Comparison of ENCODE assay signal across 8 cellular contexts in the genomic region with DNA sequence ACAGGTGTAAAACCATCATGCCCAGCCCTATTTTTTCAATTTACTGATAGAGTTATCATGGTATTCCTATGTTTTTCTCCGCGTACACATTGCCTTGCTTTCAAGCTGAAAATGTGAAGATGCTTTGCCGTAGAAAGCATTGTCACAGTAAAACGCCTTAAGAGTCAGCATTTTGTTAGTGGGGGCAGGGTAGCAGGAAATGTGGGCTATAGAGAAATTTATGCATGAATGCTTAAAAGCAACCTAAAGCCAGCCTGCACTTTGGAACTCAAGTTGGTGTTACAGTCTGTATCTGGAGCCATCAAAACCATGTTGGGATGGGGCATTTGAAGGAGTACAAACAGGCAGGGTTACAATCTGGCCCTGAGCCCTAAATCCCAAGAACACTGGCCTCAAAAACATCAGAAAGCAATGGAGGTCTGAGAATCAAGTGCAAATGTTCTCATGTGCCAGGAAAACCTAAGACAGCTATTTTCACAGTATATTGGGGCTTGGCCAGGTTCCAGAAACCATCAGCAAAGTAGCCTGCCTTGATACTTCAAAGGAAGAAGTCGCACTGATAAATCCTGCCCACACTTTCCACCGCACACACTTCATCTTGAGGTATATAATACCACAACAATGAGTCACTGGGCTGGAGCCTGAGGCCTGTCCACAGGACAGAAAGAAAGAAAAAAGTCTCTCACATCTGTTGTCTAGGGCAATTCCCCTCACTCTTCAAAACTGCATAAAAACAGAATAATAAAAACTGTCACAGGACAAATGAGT.
DNase-seq lines count a peak whose midpoint lies in the region; ATAC-seq and TF ChIP-seq lines count a peak whose summit lies in the region.

No MANE protein-coding gene starts in this region.

- DNase-seq in cardiac muscle cell (ENCODE audit: low read depth in 1 of 2, low spot score in 1 of 2) = peak; percentile 67 to 93
- no peak for DNase-seq in Right ventricle myocardium inferior (ENCODE audit: missing footprints)
- DNase-seq in OCI-M1 (lab: John Stamatoyannopoulos, UW) = peak; percentile 95
- DNase-seq in activated effector memory CD4-positive, alpha-beta T cell treated with anti-CD3 and anti-CD28 coated beads, Interleukin-2, amount 50 U/mL, for 16 hours = peak; percentile 73
- peak in 1 of 2 donors; percentile 64 for DNase-seq in left lung
- peak; percentile 74 for DNase-seq in stimulated activated naive CD8-positive, alpha-beta T cell treated with anti-CD3 and anti-CD28 coated beads, Interleukin-15, Interleukin-2, amounts not matched to agents 100 U/mL and 50 U/mL, for 24 hours

- H3K4me1 ChIP-seq in cardiac muscle cell (ENCODE audit: low read depth) = peaks cover 9% of the 10 kb centered on the region
- H3K4me1 ChIP-seq in left lung = no peaks in the 10 kb centered on the region

- H3K9me3 ChIP-seq in cardiac muscle cell (ENCODE audit: low read depth) (no peaks in the 10 kb centered on the region), left lung (no peaks in the 10 kb centered on the region)

- H3K27ac ChIP-seq in cardiac muscle cell (no peak overlapping the region), left lung (no peak overlapping the region)

- H3K36me3 ChIP-seq in cardiac muscle cell (no peaks in the 10 kb centered on the region), left lung (no peaks in the 10 kb centered on the region)

- no peak for ATAC-seq in Right ventricle myocardium inferior
- ATAC-seq in HG03039 (IDR thresholded peaks at IDR 0.05; ENCODE audit: unreplicated experiment) = peak; percentile 69
- ATAC-seq in left lung = peak; percentile 85
- ATAC-seq in stimulated activated naive CD8-positive, alpha-beta T cell treated with anti-CD3 and anti-CD28 coated beads, Interleukin-15, Interleukin-2, amounts not matched to agents 100 U/mL and 50 U/mL, for 24 hours = peak; percentile 90
- ATAC-seq in HG02970 (IDR thresholded peaks at IDR 0.05; ENCODE audit: low FRiP score, unreplicated experiment) = no peak

- intact Hi-C loops in Right ventricle myocardium inferior (cut with DNase I) = no loop called here
- intact Hi-C loops in left lung (cut with DNase I) = no loop called here

- H3K4me3 ChIP-seq in cardiac muscle cell (no peak overlapping the region), left lung (no peak overlapping the region)

- TF ChIP-seq CTCF in cardiac muscle cell (IDR thresholded peaks at IDR 0.05; ENCODE audit: low read depth, low read length) (no peak), left lung (IDR thresholded peaks at IDR 0.05) (no peak)

- H3K27me3 ChIP-seq in cardiac muscle cell (no peaks in the 10 kb centered on the region), left lung (no peaks in the 10 kb centered on the region)

Comparison
In these comparisons a context has a peak if more than half of its experiments do, and no peak if none do; other contexts are left out.
1. ATAC-seq: peak in HG03039 (single experiment), left lung (single experiment) and stimulated activated naive CD8-positive, alpha-beta T cell treated with anti-CD3 and anti-CD28 coated beads, Interleukin-15, Interleukin-2, amounts not matched to agents 100 U/mL and 50 U/mL, for 24 hours (single experiment); none in Right ventricle myocardium inferior (single experiment) and HG02970 (single experiment).